In the genomic region with DNA sequence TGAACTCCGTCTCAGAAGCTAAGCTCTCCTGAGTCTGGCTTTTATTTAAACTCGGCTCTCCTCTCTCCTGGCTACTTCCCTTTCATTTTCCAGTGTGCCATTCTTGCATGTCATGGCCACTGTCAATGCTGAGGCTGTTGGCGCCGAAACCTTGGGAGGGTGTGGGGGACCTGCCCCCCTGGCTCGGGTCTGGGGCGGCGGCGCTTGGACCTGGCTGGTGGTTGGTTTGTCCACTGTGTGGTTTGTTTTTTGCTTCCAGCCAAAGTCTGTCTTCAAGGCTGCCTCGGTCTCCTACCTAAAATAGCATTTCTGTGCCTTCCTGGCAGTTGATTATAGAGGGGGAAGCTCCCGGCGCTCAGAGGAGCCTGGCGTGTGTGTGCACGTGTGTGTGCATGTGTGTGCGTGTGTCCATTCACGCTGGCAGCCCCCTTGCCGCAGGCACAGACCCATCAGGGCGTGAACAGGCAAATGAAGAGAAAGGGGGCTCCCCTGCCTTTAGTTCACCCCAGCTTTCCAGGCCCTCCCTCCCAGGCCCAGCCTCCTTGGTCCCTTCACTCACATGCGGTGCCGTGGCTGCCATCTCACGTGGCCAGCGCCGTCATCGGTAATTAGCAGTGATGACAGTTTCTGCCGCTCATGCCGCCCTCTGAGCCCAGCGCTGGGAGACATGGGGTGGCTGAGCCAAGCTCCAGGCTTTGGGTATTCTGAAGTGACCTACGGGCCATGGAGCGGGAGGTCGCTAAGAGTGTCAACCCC, we compare ENCODE assay signal across 8 cellular contexts.
DNase-seq lines count a peak whose midpoint lies in the region; ATAC-seq and TF ChIP-seq lines count a peak whose summit lies in the region.

No MANE protein-coding gene starts in this region.

- H3K9me3 ChIP-seq in osteoblast (ENCODE audit: low read depth, low read length) = no peaks in the 10 kb centered on the region

- peak overlapping the region; percentile 10 for H2AFZ ChIP-seq in osteoblast (ENCODE audit: low read length)

- ATAC-seq in HG03159 (IDR thresholded peaks at IDR 0.05; ENCODE audit: unreplicated experiment) = no peak

- peaks cover 3% of the 10 kb centered on the region for H3K36me3 ChIP-seq in osteoblast (ENCODE audit: insufficient read depth, low read length)

- peak overlapping the region; percentile 91 to 97 for H3K27ac ChIP-seq in coronary artery
- H3K27ac ChIP-seq in osteoblast (ENCODE audit: low read depth, low read length) = peak overlapping the region; percentile 99

- H3K27me3 ChIP-seq in osteoblast (ENCODE audit: insufficient read depth, low read length) = no peaks in the 10 kb centered on the region

- H4K20me1 ChIP-seq in osteoblast (ENCODE audit: insufficient read depth, low read length) = peaks cover 8% of the 10 kb centered on the region

- peak overlapping the region; percentile 66 for H3K4me3 ChIP-seq in coronary artery
- peak overlapping the region; percentile 86 for H3K4me3 ChIP-seq in osteoblast (ENCODE audit: insufficient read depth, low read length)

- no peak for TF ChIP-seq CTCF in GM13977 (IDR thresholded peaks at IDR 0.05; ENCODE audit: extremely low read depth, insufficient read depth, missing control alignments)
- TF ChIP-seq CTCF in coronary artery (IDR thresholded peaks at IDR 0.05) = no peak
- no peak for TF ChIP-seq CTCF in osteoblast (IDR thresholded peaks at IDR 0.05; ENCODE audit: extremely low read depth, low read depth, low read length)

- in situ Hi-C loops in GM13977 (cut with MboI; ENCODE audit: low pct_unique_long_range_greater_than_20kb, low sequenced_read_pairs, unreplicated experiment) = loop anchor here (10.0 kb wide), 1 partner anchor 174 kb away; no protein-coding TSS in a partner anchor

- peak overlapping the region; percentile 95 for H3K4me2 ChIP-seq in osteoblast (ENCODE audit: insufficient read depth, low read length)

- H3K4me1 ChIP-seq in osteoblast (ENCODE audit: insufficient read depth, low read length) = peaks cover 62% of the 10 kb centered on the region

- DNase-seq in GM13977 (ENCODE audit: low spot score) (peak; percentile 71), NOMO-1 (lab: John Stamatoyannopoulos, UW; ENCODE audit: unreplicated experiment in 2 of 2) (peak; percentile 44 to 66), coronary artery (ENCODE audit: low spot score) (peak; percentile 84), osteoblast (ENCODE audit: insufficient read length, low spot score, missing footprints) (peak; percentile 76), NCI-H1105 (lab: John Stamatoyannopoulos, UW) (no peak), cerebellum (ENCODE audit: low spot score) (no peak), T-helper 9 cell (no peak)

- peaks cover 44% of the 10 kb centered on the region for H3K79me2 ChIP-seq in osteoblast (ENCODE audit: insufficient read depth, low read length)

Comparison
In these comparisons a context has a peak if more than half of its experiments do, and no peak if none do; other contexts are left out.
1. DNase-seq: peak in GM13977 (single experiment), NOMO-1 (2 of 2), coronary artery (single experiment) and osteoblast (single experiment); none in NCI-H1105 (single experiment), cerebellum (single experiment) and T-helper 9 cell (single experiment).